1 cellular context compared by ENCODE assay signal in the genomic region with DNA sequence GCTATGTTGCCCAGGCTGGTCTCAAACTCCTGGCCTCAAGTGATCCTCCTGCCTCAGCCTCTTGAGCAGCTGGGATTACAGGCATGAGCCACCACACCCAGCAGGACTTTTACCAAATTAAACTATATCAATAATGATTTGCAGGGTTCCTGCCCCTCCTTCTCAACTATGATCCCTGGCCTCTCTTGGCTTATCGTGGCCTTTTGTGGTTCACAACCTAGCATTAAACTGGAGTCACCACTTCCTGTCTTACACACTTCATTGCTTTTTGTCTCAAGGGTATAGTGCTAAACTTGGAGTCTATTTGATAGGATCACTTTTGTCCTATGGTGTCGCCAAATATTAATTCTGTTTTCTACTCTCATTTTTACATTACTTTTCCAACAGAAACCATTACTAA.
TF ChIP-seq lines count a peak whose summit lies in the region.

No MANE protein-coding gene starts in this region.

TF ChIP-seq in GM12878, 131 proteins besides CTCF, POLR2A, EP300 and RAD21 (continued from another document):
- TF ChIP-seq, protein P1, sequence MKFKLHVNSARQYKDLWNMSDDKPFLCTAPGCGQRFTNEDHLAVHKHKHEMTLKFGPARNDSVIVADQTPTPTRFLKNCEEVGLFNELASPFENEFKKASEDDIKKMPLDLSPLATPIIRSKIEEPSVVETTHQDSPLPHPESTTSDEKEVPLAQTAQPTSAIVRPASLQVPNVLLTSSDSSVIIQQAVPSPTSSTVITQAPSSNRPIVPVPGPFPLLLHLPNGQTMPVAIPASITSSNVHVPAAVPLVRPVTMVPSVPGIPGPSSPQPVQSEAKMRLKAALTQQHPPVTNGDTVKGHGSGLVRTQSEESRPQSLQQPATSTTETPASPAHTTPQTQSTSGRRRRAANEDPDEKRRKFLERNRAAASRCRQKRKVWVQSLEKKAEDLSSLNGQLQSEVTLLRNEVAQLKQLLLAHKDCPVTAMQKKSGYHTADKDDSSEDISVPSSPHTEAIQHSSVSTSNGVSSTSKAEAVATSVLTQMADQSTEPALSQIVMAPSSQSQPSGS (IDR thresholded peaks at IDR 0.05; ENCODE audit: low read length): no peak
- TF ChIP-seq POLR2AphosphoS5 (IDR thresholded peaks at IDR 0.05; ENCODE audit: low read length) (no peak), NR2F1 (conservative IDR thresholded peaks at IDR 0.05) (0 out of 2 replicates have a peak, but pooled peaks have one; percentile 40), ZNF207 (IDR thresholded peaks at IDR 0.05; ENCODE audit: borderline replicate concordance) (no peak), STAT3 (IDR thresholded peaks at IDR 0.05; ENCODE audit: low read depth, low read length) (no peak)
